Comparison of ENCODE assay signal across 1 cellular context in genomic region chr1:236686815-236687160, GRCh38.
TF ChIP-seq lines count a peak whose summit lies in the region.

No MANE protein-coding gene starts in this region.

TF ChIP-seq in SK-N-SH treated with all-trans-retinoic acid at 6 μM for 48 hours, 23 proteins besides CTCF, POLR2A, EP300 and RAD21 (continued from another document):
- TF ChIP-seq CSRNP3 (CRISPR knock-in tag; IDR thresholded peaks at IDR 0.05) = no peak
- TF ChIP-seq ISL1 (CRISPR knock-in tag; IDR thresholded peaks at IDR 0.05) = no peak
- no peak for TF ChIP-seq SNAI2 (CRISPR knock-in tag; IDR thresholded peaks at IDR 0.05)
- TF ChIP-seq GLIS3 (CRISPR knock-in tag; IDR thresholded peaks at IDR 0.05) = no peak
TF ChIP-seq in SK-N-SH treated with all-trans-retinoic acid at 6 μM for 48 hours: peak in this region for 0.
